In the genomic region with DNA sequence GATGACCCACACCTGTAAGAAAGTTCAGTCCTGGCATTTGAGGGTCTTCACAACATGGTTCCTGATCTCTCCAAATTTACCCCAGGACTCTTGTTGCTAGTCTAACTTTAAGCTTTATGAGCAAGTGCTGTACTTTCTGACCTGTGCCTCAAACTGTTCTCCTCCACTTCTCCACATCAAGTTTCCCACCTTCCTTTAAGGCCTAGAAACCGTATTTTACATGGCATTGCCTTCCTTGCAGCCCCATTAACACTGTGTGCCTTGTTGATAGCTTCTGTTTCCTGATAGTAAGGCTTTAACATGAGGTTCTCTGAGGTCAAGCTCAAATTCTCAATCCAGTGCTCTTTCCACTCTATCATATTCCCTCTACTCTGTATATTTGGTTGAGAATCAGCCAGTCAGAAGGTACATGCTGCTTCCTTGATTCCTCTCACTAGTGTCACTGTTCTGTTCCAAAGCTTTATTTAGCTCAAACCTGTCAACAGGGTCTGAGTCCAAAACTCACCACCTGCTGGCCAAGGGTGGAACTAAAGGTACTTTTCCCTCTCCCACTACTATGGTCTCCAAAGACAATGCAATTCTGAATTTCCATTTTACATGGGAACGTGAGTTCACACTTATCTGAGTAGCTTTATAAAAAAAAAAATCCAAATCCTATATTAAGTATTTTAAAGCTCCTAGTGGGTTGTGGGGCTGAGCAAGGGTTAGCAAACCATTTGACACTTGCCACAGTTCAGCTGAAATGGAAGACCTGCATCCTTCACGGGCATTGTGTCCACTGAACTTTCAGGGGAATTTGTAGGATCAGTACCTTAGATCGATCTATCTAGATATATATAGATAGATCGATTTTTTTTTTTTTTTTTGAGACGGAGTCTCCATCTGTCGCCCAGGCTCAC, we compare ENCODE assay signal across 1 cellular context.
TF ChIP-seq lines count a peak whose summit lies in the region.

No MANE protein-coding gene starts in this region.

TF ChIP-seq in K562, 482 proteins besides CTCF, POLR2A, EP300 and RAD21 (continued from another document):
- TF ChIP-seq, protein P1, sequence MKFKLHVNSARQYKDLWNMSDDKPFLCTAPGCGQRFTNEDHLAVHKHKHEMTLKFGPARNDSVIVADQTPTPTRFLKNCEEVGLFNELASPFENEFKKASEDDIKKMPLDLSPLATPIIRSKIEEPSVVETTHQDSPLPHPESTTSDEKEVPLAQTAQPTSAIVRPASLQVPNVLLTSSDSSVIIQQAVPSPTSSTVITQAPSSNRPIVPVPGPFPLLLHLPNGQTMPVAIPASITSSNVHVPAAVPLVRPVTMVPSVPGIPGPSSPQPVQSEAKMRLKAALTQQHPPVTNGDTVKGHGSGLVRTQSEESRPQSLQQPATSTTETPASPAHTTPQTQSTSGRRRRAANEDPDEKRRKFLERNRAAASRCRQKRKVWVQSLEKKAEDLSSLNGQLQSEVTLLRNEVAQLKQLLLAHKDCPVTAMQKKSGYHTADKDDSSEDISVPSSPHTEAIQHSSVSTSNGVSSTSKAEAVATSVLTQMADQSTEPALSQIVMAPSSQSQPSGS (CRISPR knock-in tag; IDR thresholded peaks at IDR 0.05) = no peak
- no peak for TF ChIP-seq THRAP3 (IDR thresholded peaks at IDR 0.05; ENCODE audit: borderline replicate concordance)
